In the genomic region with DNA sequence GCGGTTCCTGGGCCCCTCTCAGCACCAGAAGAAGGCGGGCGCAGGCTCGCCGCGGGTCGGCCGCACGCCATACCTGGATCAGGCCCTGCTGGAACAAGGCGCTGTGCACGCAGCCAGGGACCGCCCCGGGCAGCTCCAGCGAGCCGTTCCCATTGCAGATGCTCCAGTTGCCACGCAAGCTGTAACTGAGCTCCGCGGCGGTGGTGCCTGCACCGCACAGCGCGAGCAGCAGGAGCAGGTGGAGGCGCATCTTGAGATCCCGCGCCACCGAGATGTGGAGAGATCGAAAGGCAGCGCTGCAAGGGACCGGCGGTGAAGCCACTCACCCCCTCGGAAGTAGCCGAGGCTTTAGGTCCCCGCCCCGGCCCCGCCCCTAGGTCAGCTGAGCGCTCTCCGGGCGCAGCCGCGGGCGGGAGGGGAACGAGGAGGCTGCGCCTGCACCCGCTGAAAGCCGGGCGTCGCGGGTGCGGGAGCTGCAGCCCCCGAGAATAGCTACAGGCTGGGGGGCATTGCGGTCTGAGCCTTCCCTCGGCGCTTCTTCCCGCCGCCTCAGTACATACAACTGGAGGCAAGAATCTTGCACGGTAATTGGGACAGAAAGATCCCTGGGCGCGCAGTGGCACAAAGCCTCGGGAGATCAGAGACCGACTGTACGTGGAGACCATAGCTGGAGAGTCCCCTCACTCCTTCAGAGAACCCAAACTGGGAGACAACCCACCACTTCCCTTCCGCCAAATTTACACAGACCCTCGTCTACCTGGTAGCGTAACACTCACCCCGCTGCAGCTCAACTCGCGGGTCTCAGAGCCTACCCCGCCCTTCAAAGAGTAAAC, we compare ENCODE assay signal across 8 cellular contexts.
DNase-seq lines count a peak whose midpoint lies in the region; ATAC-seq and TF ChIP-seq lines count a peak whose summit lies in the region.

A gene (minus strand): TSS at position 324 of the 833 bp plus-strand sequence. CDS start 74 bp downstream, at position 250.

- peak; percentile 80 for TF ChIP-seq POLR2A in erythroblast (IDR thresholded peaks at IDR 0.05; ENCODE audit: low read length)

- DNase-seq in DMS153 (lab: John Stamatoyannopoulos, UW) (peak; percentile 60), HuH-7 (ENCODE audit: low spot score) (peak; percentile 87), OCI-M1 (lab: John Stamatoyannopoulos, UW) (peak; percentile 92), activated T-cell treated with anti-CD3 and anti-CD28 coated beads for 24 hours (ENCODE audit: low read depth) (peak; percentile 78), erythroblast (lab: John Stamatoyannopoulos, UW) (peak; percentile 89 to 92)
- DNase-seq in stimulated activated CD8-positive, alpha-beta memory T cell treated with anti-CD3 and anti-CD28 coated beads, Interleukin-4, amount 100 ng/mL, for 4 hours (ENCODE audit: low read depth in 2 of 2, low spot score in 1 of 2): peak; percentile 50 to 66

- peaks cover 0 to 4% of the 10 kb centered on the region in 2 donors for H3K27me3 ChIP-seq in mucosa of rectum (ENCODE audit: control insufficient read depth in 2 of 2, insufficient read depth in 2 of 2, low read length in 2 of 2)

- H3K27ac ChIP-seq in mucosa of rectum (ENCODE audit: low read depth in 2 of 2, low read length in 2 of 2): peak within 1 kb of the TSS; percentile 79 to 88

- no peaks in the 10 kb centered on the region for H3K36me3 ChIP-seq in mucosa of rectum (ENCODE audit: control insufficient read depth in 2 of 2, insufficient read depth in 2 of 2, low read length in 2 of 2)

- peak; percentile 92 for ATAC-seq in GM21528 (IDR thresholded peaks at IDR 0.05; ENCODE audit: low FRiP score, unreplicated experiment)

- H3K4me3 ChIP-seq in mucosa of rectum (ENCODE audit: low read length in 2 of 2): peak within 1 kb of the TSS; percentile 75 to 96

- peaks cover 9 to 11% of the 10 kb centered on the region in 2 donors for H3K4me1 ChIP-seq in mucosa of rectum (ENCODE audit: control insufficient read depth in 2 of 2, insufficient read depth in 2 of 2, low read length in 2 of 2)

- H3K9me3 ChIP-seq in mucosa of rectum (ENCODE audit: control insufficient read depth in 2 of 2, low read length in 2 of 2): no peaks in the 10 kb centered on the region

- peak within 1 kb of the TSS; percentile 74 to 83 for H3K9ac ChIP-seq in mucosa of rectum (ENCODE audit: low read depth in 1 of 2, low read length in 2 of 2)

Comparison
In these comparisons a context has a peak if more than half of its experiments do, and no peak if none do; other contexts are left out.
1. Peak in every context shown above with its lines: DNase-seq, ATAC-seq, H3K4me3 ChIP-seq and H3K27ac ChIP-seq.